ENCODE assay signal across 8 cellular contexts in genomic region chr11:119103161-119103664, GRCh38. TPM values are rescaled to one million over a fixed set of nuclear protein-coding genes. Genes with fewer than 3 reads are reported as not detected.
DNase-seq lines count a peak whose midpoint lies in the region; ATAC-seq and TF ChIP-seq lines count a peak whose summit lies in the region.
"Not testable (repeated sequence)": the region's sequence is repeated elsewhere in the genome, so short reads cannot be mapped to it uniquely, and the experiment has no call there.

No MANE protein-coding gene starts in this region.

- ATAC-seq in gastrocnemius medialis, result not testable (repeated sequence)

- H3K9me2 ChIP-seq in OCI-LY7 (ENCODE audit: insufficient read depth, low read length), result not testable (repeated sequence)

- H3K9me3 Mint-ChIP-seq in activated T-cell treated with anti-CD3 and anti-CD28 coated beads, Interleukin-2, amount 50 U/mL, for 24 hours; MCF 10A (ENCODE audit: unreplicated experiment); mesothelial cell of epicardium: not testable (repeated sequence)

- intact Hi-C loops in OCI-LY7 (cut with micrococcal nuclease; ENCODE audit: unreplicated experiment) (loop anchor here (2.0 to 5.0 kb wide), 4 partner anchors 46 to 219 kb away; partner anchors contain the start of genes HYOU1, RPS25 and TRAPPC4), MCF 10A (cut with micrococcal nuclease) (loop anchor here (10.0 kb wide), 1 partner anchor 182 kb away; no protein-coding TSS in a partner anchor), gastrocnemius medialis (cut with DNase I; ENCODE audit: low total_unique reads) (loop anchor here (5.0 kb wide), 1 partner anchor 234 kb away; no protein-coding TSS in a partner anchor)

- not testable (repeated sequence) for H3K27me3 Mint-ChIP-seq in activated T-cell treated with anti-CD3 and anti-CD28 coated beads, Interleukin-2, amount 50 U/mL, for 24 hours; MCF 10A (ENCODE audit: insufficient read depth, unreplicated experiment); mesothelial cell of epicardium (ENCODE audit: low read depth)

- peaks cover 20% of the 10 kb centered on the region for H3K79me2 ChIP-seq in OCI-LY7 (ENCODE audit: insufficient read depth, low read depth, low read length)

- H3K4me1 ChIP-seq in OCI-LY7 (ENCODE audit: insufficient read depth, low read length, poor library complexity, severe bottlenecking), result peaks cover 36% of the 10 kb centered on the region
- H3K4me1 ChIP-seq in gastrocnemius medialis, result peaks cover 28 to 37% of the 10 kb centered on the region in 2 donors
- H3K4me1 ChIP-seq in urinary bladder (ENCODE audit: insufficient read depth), result not testable (repeated sequence)

- H3K4me3 ChIP-seq in GM12865 (ENCODE audit: low read depth, low read length) (peak overlapping the region; percentile 89), OCI-LY7 (ENCODE audit: low read depth, low read length, poor library complexity, severe bottlenecking) (peak overlapping the region; percentile 88), foreskin fibroblast (ENCODE audit: low read depth in 1 of 2, low read length in 2 of 2) (peak overlapping the region; percentile 81 to 93), gastrocnemius medialis (peak overlapping the region; percentile 74 to 90 (median 79))
- not testable (repeated sequence) for H3K4me3 ChIP-seq in urinary bladder (ENCODE audit: low read depth, low read length)

- H3K4me2 ChIP-seq in OCI-LY7 (ENCODE audit: low read length), result peak overlapping the region; percentile 100

- peaks cover 47% of the 10 kb centered on the region for H3K4me1 Mint-ChIP-seq in activated T-cell treated with anti-CD3 and anti-CD28 coated beads, Interleukin-2, amount 50 U/mL, for 24 hours (ENCODE audit: low read depth)
- H3K4me1 Mint-ChIP-seq in MCF 10A (ENCODE audit: insufficient read depth, unreplicated experiment) (peaks cover 17% of the 10 kb centered on the region), mesothelial cell of epicardium (peaks cover 52% of the 10 kb centered on the region)

- CTCF ChIA-PET in OCI-LY7 (lab: Charles Lee; ENCODE audit: unreplicated experiment), result not testable (repeated sequence)
- CTCF ChIA-PET in MCF 10A (lab: Yijun Ruan, JAX), result interaction anchor here (0.6 to 1.8 kb wide), 9 partner anchors 19 to 892 kb away, joined by 3 to 15 read pairs (median 4); no protein-coding TSS in a partner anchor

- not testable (repeated sequence) for H3K9me3 ChIP-seq in OCI-LY7 (ENCODE audit: low read length); gastrocnemius medialis

- not testable (repeated sequence) for H4K20me1 ChIP-seq in OCI-LY7 (ENCODE audit: insufficient read depth, low read length)

- WGBS in urinary bladder, result 83% methylated on average over 18 of the region's 18 CpGs

- peak overlapping the region; percentile 84; the same call in 1 of the 2 replicates for H2AFZ ChIP-seq in OCI-LY7 (ENCODE audit: low read length)

- POLR2A ChIA-PET in OCI-LY7 (lab: Charles Lee) (interaction anchor here (0.6 to 1.8 kb wide), 6 partner anchors 18 to 217 kb away, joined by 3 to 8 read pairs (median 6); partner anchors contain the start of genes HMBS, HYOU1 and VPS11), MCF 10A (lab: Yijun Ruan, JAX) (interaction anchor here (0.6 to 9.3 kb wide), 15 partner anchors 9 to 312 kb away, joined by 3 to 149 read pairs (median 8); partner anchors contain the start of genes DDX6, HINFP, HMBS and NLRX1)

- not testable (repeated sequence) for DNase-seq in GM12865 (ENCODE audit: low read depth); OCI-LY7 (ENCODE audit: low spot score); activated T-cell treated with anti-CD3 and anti-CD28 coated beads, Interleukin-2, amount 50 U/mL, for 24 hours; MCF 10A (ENCODE audit: unreplicated experiment); foreskin fibroblast; mesothelial cell of epicardium (ENCODE audit: low spot score in 2 of 2, unreplicated experiment in 2 of 2); gastrocnemius medialis

- H3K27me3 ChIP-seq in gastrocnemius medialis, result not testable (repeated sequence)

- TF ChIP-seq CTCF in GM12865 (IDR thresholded peaks at IDR 0.05; ENCODE audit: insufficient read depth, low read depth, low read length, missing control alignments); OCI-LY7 (conservative IDR thresholded peaks at IDR 0.05; ENCODE audit: low read length); MCF 10A (IDR thresholded peaks at IDR 0.05; ENCODE audit: unreplicated experiment); foreskin fibroblast (IDR thresholded peaks at IDR 0.05; ENCODE audit: low read depth, low read length); mesothelial cell of epicardium (IDR thresholded peaks at IDR 0.05; ENCODE audit: unreplicated experiment); gastrocnemius medialis (IDR thresholded peaks at IDR 0.05 in 4 of 5, conservative IDR thresholded peaks at IDR 0.05 in 1 of 5): not testable (repeated sequence)

- H3K36me3 Mint-ChIP-seq in activated T-cell treated with anti-CD3 and anti-CD28 coated beads, Interleukin-2, amount 50 U/mL, for 24 hours (ENCODE audit: low read depth), result peaks cover 44% of the 10 kb centered on the region
- peaks cover 21% of the 10 kb centered on the region for H3K36me3 Mint-ChIP-seq in MCF 10A (ENCODE audit: insufficient read depth, unreplicated experiment)
- H3K36me3 Mint-ChIP-seq in mesothelial cell of epicardium, result not testable (repeated sequence)

- not testable (repeated sequence) for TF ChIP-seq POLR2A in gastrocnemius medialis (IDR thresholded peaks at IDR 0.05)

- H3K27ac ChIP-seq in OCI-LY7 (ENCODE audit: low read depth, low read length, poor library complexity, severe bottlenecking) (peak overlapping the region; percentile 86), gastrocnemius medialis (peak overlapping the region; percentile 88 to 93 (median 90)), urinary bladder (ENCODE audit: low read depth) (peak overlapping the region; percentile 44)

- not testable (repeated sequence) for H3K36me3 ChIP-seq in OCI-LY7 (ENCODE audit: insufficient read depth, low read length); gastrocnemius medialis; urinary bladder (ENCODE audit: insufficient read depth)

- BruUV-seq in OCI-LY7 (replicated peaks; lab: Mats Ljungman, UMichigan); MCF 10A (replicated peaks; lab: Mats Ljungman, UMichigan): not testable (repeated sequence)

- in situ Hi-C loops in gastrocnemius medialis (cut with MboI; ENCODE audit: low sequenced_read_pairs in 4 of 4), result not testable (repeated sequence)

- peak overlapping the region; percentile 88 for H3K4me3 Mint-ChIP-seq in activated T-cell treated with anti-CD3 and anti-CD28 coated beads, Interleukin-2, amount 50 U/mL, for 24 hours
- peak overlapping the region; percentile 78 for H3K4me3 Mint-ChIP-seq in MCF 10A (ENCODE audit: unreplicated experiment)
- peak overlapping the region; percentile 20 for H3K4me3 Mint-ChIP-seq in mesothelial cell of epicardium

- H3K27ac Mint-ChIP-seq in activated T-cell treated with anti-CD3 and anti-CD28 coated beads, Interleukin-2, amount 50 U/mL, for 24 hours, result peak overlapping the region; percentile 99
- H3K27ac Mint-ChIP-seq in MCF 10A (ENCODE audit: low read depth, unreplicated experiment) (peak overlapping the region; percentile 99), mesothelial cell of epicardium (peak overlapping the region; percentile 100)

RNA-seq across cellular contexts. Expression of gene DPAGT1, which starts 1.6 kb away (rescaled TPM):
- total RNA-seq in OCI-LY7 (2014; rRNA removed; shearing (Covaris generic)), result 31.7 and 35.8 TPM in 2 replicates
- total RNA-seq in OCI-LY7 (2022), result 72.4 and 83.4 TPM in 2 replicates
- 55.6 and 58.8 TPM in 2 replicates for total RNA-seq in MCF 10A (2022)
- total RNA-seq in mesothelial cell of epicardium, result 38.2 to 47.7 TPM (median 44.9 TPM) in 3 replicates
- 10 to 100 TPM in 3 of 4 donors, 1 to 10 TPM in 1; 8.9 to 34.0 (median 15.1) TPM for total RNA-seq in gastrocnemius medialis
- 12.1 TPM for total RNA-seq in urinary bladder
- polyA plus RNA-seq in urinary bladder, result 29.1 TPM

RNA-seq across cellular contexts. Expression of gene C2CD2L, which starts 3.9 kb away (rescaled TPM):
- total RNA-seq in OCI-LY7 (2014; rRNA removed; shearing (Covaris generic)), result 6.5 and 10.6 TPM in 2 replicates
- total RNA-seq in OCI-LY7 (2022) (19.0 and 19.9 TPM in 2 replicates), MCF 10A (2022) (13.5 and 15.4 TPM in 2 replicates), mesothelial cell of epicardium (8.7 to 10.5 TPM (median 10.0 TPM) in 3 replicates), gastrocnemius medialis (10 to 100 TPM; 10.0 to 30.7 (median 18.7) TPM), urinary bladder (3.4 TPM)
- polyA plus RNA-seq in urinary bladder, result 9.8 TPM

RNA-seq across cellular contexts. Expression of gene HINFP, which starts 18.2 kb away (rescaled TPM):
- total RNA-seq in OCI-LY7 (2014; rRNA removed; shearing (Covaris generic)), result 18.2 and 27.7 TPM in 2 replicates
- 29.6 and 30.8 TPM in 2 replicates for total RNA-seq in OCI-LY7 (2022)
- total RNA-seq in MCF 10A (2022), result 23.4 and 26.2 TPM in 2 replicates
- total RNA-seq in mesothelial cell of epicardium, result 32.8 to 36.7 TPM (median 34.4 TPM) in 3 replicates
- total RNA-seq in gastrocnemius medialis, result 10 to 100 TPM in 3 of 4 donors, 1 to 10 TPM in 1; 8.1 to 17.8 (median 15.3) TPM
- total RNA-seq in urinary bladder, result 16.5 TPM
- 17.6 TPM for polyA plus RNA-seq in urinary bladder

RNA-seq across cellular contexts. Expression of gene HMBS, which starts 18.5 kb away (rescaled TPM):
- total RNA-seq in OCI-LY7 (2014; rRNA removed; shearing (Covaris generic)), result 12.1 and 12.2 TPM in 2 replicates
- total RNA-seq in OCI-LY7 (2022), result 49.6 and 50.0 TPM in 2 replicates
- 38.4 and 51.3 TPM in 2 replicates for total RNA-seq in MCF 10A (2022)
- 28.0 to 29.1 TPM (median 28.1 TPM) in 3 replicates for total RNA-seq in mesothelial cell of epicardium
- total RNA-seq in gastrocnemius medialis, result 10 to 100 TPM in 3 of 4 donors, 1 to 10 TPM in 1; 8.7 to 31.1 (median 14.5) TPM
- 6.5 TPM for total RNA-seq in urinary bladder
- 19.0 TPM for polyA plus RNA-seq in urinary bladder

RNA-seq across cellular contexts. Expression of gene VPS11, which starts 35.6 kb away (rescaled TPM):
- 32.2 and 46.1 TPM in 2 replicates for total RNA-seq in OCI-LY7 (2014; rRNA removed; shearing (Covaris generic))
- total RNA-seq in OCI-LY7 (2022) (23.3 and 25.7 TPM in 2 replicates), MCF 10A (2022) (16.2 and 21.8 TPM in 2 replicates), mesothelial cell of epicardium (32.5 to 35.2 TPM (median 32.6 TPM) in 3 replicates), gastrocnemius medialis (10 to 100 TPM; 16.5 to 25.9 (median 20.3) TPM), urinary bladder (20.2 TPM)
- polyA plus RNA-seq in urinary bladder, result 41.9 TPM

Comparison
In these comparisons a context has a peak if more than half of its experiments do, and no peak if none do; other contexts are left out.
1. H3K4me3 Mint-ChIP-seq: peak in every context shown above with its lines; median percentile 88 in activated T-cell treated with anti-CD3 and anti-CD28 coated beads, Interleukin-2, amount 50 U/mL, for 24 hours; 78 in MCF 10A; 20 in mesothelial cell of epicardium.